ENCODE assay signal across 7 cellular contexts in the genomic region with DNA sequence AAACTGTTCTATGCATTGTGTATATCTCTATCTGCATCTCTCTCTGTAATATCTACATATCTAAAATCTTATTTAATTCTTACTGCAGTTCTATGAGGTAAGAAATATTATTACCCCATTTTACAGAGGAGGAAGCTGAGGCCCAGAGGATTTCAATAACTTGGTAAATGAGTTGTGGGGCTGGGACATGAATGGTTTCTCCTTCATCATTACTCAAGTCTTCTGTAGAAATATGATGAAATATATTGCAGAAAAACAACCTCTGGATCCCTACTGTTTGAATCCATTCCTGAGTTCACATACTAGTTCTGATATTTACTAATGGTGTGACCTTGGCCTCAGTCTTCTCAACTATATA.
"Had no signal": no experiment of that assay in that cellular context is flagged by ENCODE, and none has a peak within 500 bp of the region (broad histone marks: within the 10 kb centered on the region; RNA-seq: fewer than 3 reads in every experiment).

No MANE protein-coding gene starts in this region.

- H3K27ac ChIP-seq: HL-60 had no signal

- FAIRE-seq: HepG2, HTR-8/SVneo had no signal

- ATAC-seq: HepG2 had no signal

- H3K27ac Mint-ChIP-seq: IgD-negative memory B cell had no signal

- H3K4me3 Mint-ChIP-seq: IgD-negative memory B cell had no signal

- H3K9me3 Mint-ChIP-seq: IgD-negative memory B cell had no signal

- DNase-seq: IMR-90, KBM-7, KG1 had no signal
